ENCODE assay signal across 9 cellular contexts in genomic region chr11:44607324-44607962, GRCh38. TPM values are rescaled to one million over a fixed set of nuclear protein-coding genes. Genes with fewer than 3 reads are reported as not detected.
DNase-seq lines count a peak whose midpoint lies in the region; ATAC-seq and TF ChIP-seq lines count a peak whose summit lies in the region.
"Had no signal": no experiment of that assay in that cellular context is flagged by ENCODE, and none has a peak within 500 bp of the region (broad histone marks: within the 10 kb centered on the region; RNA-seq: fewer than 3 reads in every experiment).

No MANE protein-coding gene starts in this region.

- no peak overlapping the region for H4K8ac ChIP-seq in mesendoderm (ENCODE audit: low read depth, low read length)

- H2AFZ ChIP-seq in Karpas-422 (ENCODE audit: low read length) = no peak overlapping the region

- no peak overlapping the region for H3K23ac ChIP-seq in mesendoderm (ENCODE audit: low read length)

- H2BK120ac ChIP-seq in mesendoderm (ENCODE audit: low read depth, low read length) = no peak overlapping the region

- H3K56ac ChIP-seq in mesendoderm (ENCODE audit: low read length) = no peak overlapping the region

- no peak overlapping the region for H3K4me3 ChIP-seq in Karpas-422 (ENCODE audit: low read length)
- no peak overlapping the region for H3K4me3 ChIP-seq in ascending aorta
- H3K4me3 ChIP-seq in mesendoderm (ENCODE audit: low read length) = no peak overlapping the region
- H3K4me3 ChIP-seq: SJCRH30, testis had no signal

- no peaks in the 10 kb centered on the region for H3K79me2 ChIP-seq in Karpas-422 (ENCODE audit: low read length)
- H3K79me2 ChIP-seq in mesendoderm (ENCODE audit: control insufficient read depth, insufficient read depth, low read length) = no peaks in the 10 kb centered on the region

- H3K27ac ChIP-seq in Karpas-422 (ENCODE audit: low read length) = peak overlapping the region; percentile 99
- peak overlapping the region; percentile 52 to 68 for H3K27ac ChIP-seq in ascending aorta
- no peak overlapping the region for H3K27ac ChIP-seq in mesendoderm (ENCODE audit: low read depth, low read length)
- H3K27ac ChIP-seq: SJCRH30, testis had no signal

- H3K9ac ChIP-seq in Karpas-422 (ENCODE audit: low read length) = peak overlapping the region; percentile 72
- no peak overlapping the region for H3K9ac ChIP-seq in mesendoderm (ENCODE audit: low read length)

- no peak overlapping the region for H4K5ac ChIP-seq in mesendoderm (ENCODE audit: low read length)

- H3K4me2 ChIP-seq in Karpas-422 (ENCODE audit: low read depth, low read length, poor library complexity, severe bottlenecking) (peak overlapping the region; percentile 65), mesendoderm (ENCODE audit: low read length) (no peak overlapping the region)

- no CpG with 5 or more reads among the region's 6 CpGs for WGBS in mesendoderm (ENCODE audit: extremely low coverage, insufficient coverage, low lambda C conversion rate)

- H2AK5ac ChIP-seq in mesendoderm (ENCODE audit: low read length) = no peak overlapping the region

- no peaks in the 10 kb centered on the region for H3K9me2 ChIP-seq in Karpas-422 (replicated peaks; ENCODE audit: insufficient read depth, low read length)

- intact Hi-C loops in ascending aorta (cut with DNase I) = loop anchor here (10.0 kb wide), 1 partner anchor 683 kb away; no protein-coding TSS in a partner anchor

- H3K4ac ChIP-seq in mesendoderm (ENCODE audit: low read depth, low read length) = no peak overlapping the region

- DNase-seq in EL = peak; percentile 67
- no peak for DNase-seq in Karpas-422
- DNase-seq in ascending aorta (ENCODE audit: low spot score in 2 of 2) = no peak
- no peak for DNase-seq in omental fat pad (ENCODE audit: low spot score)
- no peak for DNase-seq in NCI-H1417 treated with DMSO at 0.1 percent for 48 hours (lab: John Stamatoyannopoulos, UW)
- DNase-seq in globus pallidus (ENCODE audit: low spot score) = no peak
- no peak for DNase-seq in mesendoderm
- DNase-seq: SJCRH30, testis had no signal

- peaks cover 98% of the 10 kb centered on the region for H3K4me1 ChIP-seq in Karpas-422 (ENCODE audit: low read length)
- H3K4me1 ChIP-seq in ascending aorta = peaks cover 20 to 64% of the 10 kb centered on the region in 2 donors
- H3K4me1 ChIP-seq in mesendoderm (ENCODE audit: control insufficient read depth, low read depth, low read length) = no peaks in the 10 kb centered on the region
- H3K4me1 ChIP-seq: testis had no signal

- H3K27me3 ChIP-seq in Karpas-422 (ENCODE audit: low read length) (no peaks in the 10 kb centered on the region), ascending aorta (no peaks in the 10 kb centered on the region), mesendoderm (ENCODE audit: insufficient read depth, low read length, poor library complexity) (no peaks in the 10 kb centered on the region)
- H3K27me3 ChIP-seq: SJCRH30, testis had no signal

- no peaks in the 10 kb centered on the region for H3K36me3 ChIP-seq in Karpas-422 (ENCODE audit: insufficient read depth, low read length)
- H3K36me3 ChIP-seq in ascending aorta = peaks cover 0 to 4% of the 10 kb centered on the region in 2 donors
- no peaks in the 10 kb centered on the region for H3K36me3 ChIP-seq in mesendoderm (ENCODE audit: control insufficient read depth, insufficient read depth, low read length)

- TF ChIP-seq CTCF in ascending aorta (IDR thresholded peaks at IDR 0.05) (no peak), omental fat pad (IDR thresholded peaks at IDR 0.05) (no peak)

- H3K79me1 ChIP-seq in mesendoderm (ENCODE audit: low read length) = no peaks in the 10 kb centered on the region

- H2BK15ac ChIP-seq in mesendoderm (replicated peaks; ENCODE audit: low read depth) = no peak overlapping the region

- H3K18ac ChIP-seq in mesendoderm (ENCODE audit: low read length) = no peak overlapping the region

- H4K20me1 ChIP-seq in Karpas-422 (ENCODE audit: insufficient read depth, low read depth, low read length) = no peaks in the 10 kb centered on the region

- ATAC-seq in omental fat pad (ENCODE audit: low FRiP score) = peak; percentile 44

- no peak overlapping the region for H2BK5ac ChIP-seq in mesendoderm (ENCODE audit: low read length)

- H3K9me3 ChIP-seq in Karpas-422 (ENCODE audit: low read length) = no peaks in the 10 kb centered on the region
- no peaks in the 10 kb centered on the region for H3K9me3 ChIP-seq in ascending aorta
- H3K9me3 ChIP-seq: SJCRH30, testis had no signal

RNA-seq across cellular contexts. Expression of gene CD82, which starts 42.0 kb away (rescaled TPM):
- 22.2 and 39.5 TPM in 2 replicates for total RNA-seq in Karpas-422 (2014; rRNA removed; shearing (Covaris generic); ENCODE audit: low replicate concordance)
- total RNA-seq in ascending aorta (28.3 TPM), omental fat pad (10 to 100 TPM in 3 of 4 donors, 1 to 10 TPM in 1; 8.9 to 30.6 (median 20.3) TPM)
- 0.81 TPM for polyA plus RNA-seq in mesendoderm (2013, experiment 1 of 2)
- polyA plus RNA-seq in mesendoderm (2013, experiment 2 of 2) = 0.91 TPM
